1 cellular context compared by ENCODE assay signal in the genomic region with DNA sequence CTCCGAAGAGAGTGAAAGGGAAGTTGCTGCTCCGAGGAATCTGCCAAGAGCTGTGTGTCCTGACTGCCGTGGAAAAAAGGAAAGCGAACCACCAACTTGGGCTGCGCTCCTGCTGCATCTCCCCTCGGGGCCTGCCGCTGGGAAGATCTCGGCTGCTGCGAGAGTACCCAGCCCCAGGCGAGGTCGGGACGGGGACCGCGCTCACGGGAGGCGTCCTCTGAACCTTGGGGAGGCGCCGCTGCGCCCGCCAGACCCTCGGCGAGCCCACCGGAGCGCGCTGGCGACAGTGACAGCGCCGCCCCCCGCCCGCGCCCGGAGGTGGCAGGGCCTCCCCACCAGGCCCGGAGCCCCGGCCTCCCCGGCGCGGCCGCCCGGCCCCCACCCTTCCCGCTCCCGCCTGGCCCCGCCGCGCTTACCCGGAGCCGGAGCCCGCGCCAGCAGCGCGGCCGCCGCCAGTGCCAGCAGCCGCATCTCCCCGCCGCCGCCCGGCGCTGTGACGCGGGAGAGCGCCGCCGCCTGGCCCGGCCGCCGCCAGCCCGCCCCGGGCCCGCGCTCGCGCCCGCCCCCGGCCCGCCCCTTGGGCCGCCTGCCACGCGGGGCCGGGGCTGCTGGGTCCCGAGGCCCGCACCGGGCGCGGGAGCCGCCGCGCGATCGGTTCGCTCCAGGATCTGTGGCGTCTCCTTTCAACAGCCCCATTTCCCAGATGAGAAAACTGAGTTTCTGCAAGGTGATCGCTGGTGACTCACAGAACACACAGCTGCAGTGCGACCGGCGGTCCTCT.
TF ChIP-seq lines count a peak whose summit lies in the region.

A gene with protein sequence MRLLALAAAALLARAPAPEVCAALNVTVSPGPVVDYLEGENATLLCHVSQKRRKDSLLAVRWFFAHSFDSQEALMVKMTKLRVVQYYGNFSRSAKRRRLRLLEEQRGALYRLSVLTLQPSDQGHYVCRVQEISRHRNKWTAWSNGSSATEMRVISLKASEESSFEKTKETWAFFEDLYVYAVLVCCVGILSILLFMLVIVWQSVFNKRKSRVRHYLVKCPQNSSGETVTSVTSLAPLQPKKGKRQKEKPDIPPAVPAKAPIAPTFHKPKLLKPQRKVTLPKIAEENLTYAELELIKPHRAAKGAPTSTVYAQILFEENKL (minus strand): TSS at position 508 of the 781 bp plus-strand sequence. CDS start 37 bp downstream, at position 471.

TF ChIP-seq in K562, 482 proteins besides CTCF, POLR2A, EP300 and RAD21 (continued from another document and continues in another):
- TF ChIP-seq, protein P1, sequence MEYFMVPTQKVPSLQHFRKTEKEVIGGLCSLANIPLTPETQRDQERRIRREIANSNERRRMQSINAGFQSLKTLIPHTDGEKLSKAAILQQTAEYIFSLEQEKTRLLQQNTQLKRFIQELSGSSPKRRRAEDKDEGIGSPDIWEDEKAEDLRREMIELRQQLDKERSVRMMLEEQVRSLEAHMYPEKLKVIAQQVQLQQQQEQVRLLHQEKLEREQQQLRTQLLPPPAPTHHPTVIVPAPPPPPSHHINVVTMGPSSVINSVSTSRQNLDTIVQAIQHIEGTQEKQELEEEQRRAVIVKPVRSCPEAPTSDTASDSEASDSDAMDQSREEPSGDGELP (CRISPR knock-in tag; IDR thresholded peaks at IDR 0.05; ENCODE audit: borderline replicate concordance) = 0 out of 2 replicates have a peak, but pooled peaks have one; percentile 38
- TF ChIP-seq NFIC (IDR thresholded peaks at IDR 0.05) = peak; percentile 34; the same call in 1 of the 2 replicates
- no peak for TF ChIP-seq HNRNPK (IDR thresholded peaks at IDR 0.05; ENCODE audit: low read depth, low read length, poor library complexity, severe bottlenecking)
- TF ChIP-seq ZBTB9 (CRISPR knock-in tag; IDR thresholded peaks at IDR 0.05) = no peak
- no peak for TF ChIP-seq JUNB (CRISPR knock-in tag; conservative IDR thresholded peaks at IDR 0.05)
- no peak for TF ChIP-seq HNRNPH1 (optimal IDR thresholded peaks at IDR 0.05; ENCODE audit: low read depth, low read length)
- TF ChIP-seq MEF2D (tag; conservative IDR thresholded peaks at IDR 0.05; ENCODE audit: low read depth) = no peak
- no peak for TF ChIP-seq ZNF551 (CRISPR knock-in tag; IDR thresholded peaks at IDR 0.05)
- peak; percentile 79; the same call in 1 of the 2 replicates for TF ChIP-seq HDAC2 (IDR thresholded peaks at IDR 0.05)
- no peak for TF ChIP-seq KDM4B (IDR thresholded peaks at IDR 0.05; ENCODE audit: borderline replicate concordance in 2 of 2, low read depth in 1 of 2)
- TF ChIP-seq MYNN (IDR thresholded peaks at IDR 0.05) = no peak
- no peak for TF ChIP-seq MYNN (CRISPR knock-in tag; IDR thresholded peaks at IDR 0.05)
- TF ChIP-seq RBM39 (optimal IDR thresholded peaks at IDR 0.05; ENCODE audit: low read depth, low read length) = no peak
- TF ChIP-seq CBFB (CRISPR knock-in tag; IDR thresholded peaks at IDR 0.05) = no peak
- TF ChIP-seq ZNF12 (CRISPR knock-in tag; IDR thresholded peaks at IDR 0.05) = no peak
- TF ChIP-seq ZNF197 (CRISPR knock-in tag; IDR thresholded peaks at IDR 0.05; ENCODE audit: low read depth) = no peak
- TF ChIP-seq RBBP5 (IDR thresholded peaks at IDR 0.05; ENCODE audit: borderline replicate concordance, insufficient read depth, low read length, poor library complexity, severe bottlenecking) = peak; percentile 83
- peak; percentile 85 for TF ChIP-seq ZBTB17 (CRISPR knock-in tag; IDR thresholded peaks at IDR 0.05)
- peak; percentile 14; the same call in 1 of the 2 replicates for TF ChIP-seq HCFC1 (IDR thresholded peaks at IDR 0.05; ENCODE audit: low read depth, low read length)
- no peak for TF ChIP-seq HINFP (tag; conservative IDR thresholded peaks at IDR 0.05; ENCODE audit: low read depth)
- TF ChIP-seq, protein P2, sequence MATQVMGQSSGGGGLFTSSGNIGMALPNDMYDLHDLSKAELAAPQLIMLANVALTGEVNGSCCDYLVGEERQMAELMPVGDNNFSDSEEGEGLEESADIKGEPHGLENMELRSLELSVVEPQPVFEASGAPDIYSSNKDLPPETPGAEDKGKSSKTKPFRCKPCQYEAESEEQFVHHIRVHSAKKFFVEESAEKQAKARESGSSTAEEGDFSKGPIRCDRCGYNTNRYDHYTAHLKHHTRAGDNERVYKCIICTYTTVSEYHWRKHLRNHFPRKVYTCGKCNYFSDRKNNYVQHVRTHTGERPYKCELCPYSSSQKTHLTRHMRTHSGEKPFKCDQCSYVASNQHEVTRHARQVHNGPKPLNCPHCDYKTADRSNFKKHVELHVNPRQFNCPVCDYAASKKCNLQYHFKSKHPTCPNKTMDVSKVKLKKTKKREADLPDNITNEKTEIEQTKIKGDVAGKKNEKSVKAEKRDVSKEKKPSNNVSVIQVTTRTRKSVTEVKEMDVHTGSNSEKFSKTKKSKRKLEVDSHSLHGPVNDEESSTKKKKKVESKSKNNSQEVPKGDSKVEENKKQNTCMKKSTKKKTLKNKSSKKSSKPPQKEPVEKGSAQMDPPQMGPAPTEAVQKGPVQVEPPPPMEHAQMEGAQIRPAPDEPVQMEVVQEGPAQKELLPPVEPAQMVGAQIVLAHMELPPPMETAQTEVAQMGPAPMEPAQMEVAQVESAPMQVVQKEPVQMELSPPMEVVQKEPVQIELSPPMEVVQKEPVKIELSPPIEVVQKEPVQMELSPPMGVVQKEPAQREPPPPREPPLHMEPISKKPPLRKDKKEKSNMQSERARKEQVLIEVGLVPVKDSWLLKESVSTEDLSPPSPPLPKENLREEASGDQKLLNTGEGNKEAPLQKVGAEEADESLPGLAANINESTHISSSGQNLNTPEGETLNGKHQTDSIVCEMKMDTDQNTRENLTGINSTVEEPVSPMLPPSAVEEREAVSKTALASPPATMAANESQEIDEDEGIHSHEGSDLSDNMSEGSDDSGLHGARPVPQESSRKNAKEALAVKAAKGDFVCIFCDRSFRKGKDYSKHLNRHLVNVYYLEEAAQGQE (CRISPR knock-in tag; IDR thresholded peaks at IDR 0.05; ENCODE audit: low read depth) = no peak
- TF ChIP-seq ZC3H4 (CRISPR knock-in tag; IDR thresholded peaks at IDR 0.05; ENCODE audit: borderline replicate concordance) = no peak
- TF ChIP-seq ADNP (tag; IDR thresholded peaks at IDR 0.05) = peak; percentile 97
- TF ChIP-seq ZNF224 (CRISPR knock-in tag; IDR thresholded peaks at IDR 0.05) = no peak
- no peak for TF ChIP-seq ZNF699 (CRISPR knock-in tag; IDR thresholded peaks at IDR 0.05; ENCODE audit: insufficient replicate concordance)
- TF ChIP-seq KLF6 (CRISPR knock-in tag; IDR thresholded peaks at IDR 0.05; ENCODE audit: borderline replicate concordance) = no peak
- peak; percentile 95 for TF ChIP-seq BCOR (IDR thresholded peaks at IDR 0.05)
- no peak for TF ChIP-seq CBX5 (IDR thresholded peaks at IDR 0.05; ENCODE audit: borderline replicate concordance, low read depth)
- no peak for TF ChIP-seq HDAC8 (tag; IDR thresholded peaks at IDR 0.05)
- no peak for TF ChIP-seq ZBTB11 (CRISPR knock-in tag; IDR thresholded peaks at IDR 0.05)
- TF ChIP-seq OTX1 (CRISPR knock-in tag; IDR thresholded peaks at IDR 0.05) = no peak
- no peak for TF ChIP-seq RNF219 (CRISPR knock-in tag; IDR thresholded peaks at IDR 0.05)
- TF ChIP-seq PHTF2 (CRISPR knock-in tag; IDR thresholded peaks at IDR 0.05) = no peak
- TF ChIP-seq POLR3A (IDR thresholded peaks at IDR 0.05; ENCODE audit: borderline replicate concordance, extremely low read depth, insufficient read depth, insufficient read length) = no peak
- TF ChIP-seq KLF13 (tag; IDR thresholded peaks at IDR 0.05; ENCODE audit: borderline replicate concordance, low read depth) = no peak
- TF ChIP-seq CCNT2 (IDR thresholded peaks at IDR 0.05; ENCODE audit: borderline replicate concordance, extremely low read depth, insufficient read length, low read depth, low read length) = peak; percentile 28
- TF ChIP-seq, protein P3, sequence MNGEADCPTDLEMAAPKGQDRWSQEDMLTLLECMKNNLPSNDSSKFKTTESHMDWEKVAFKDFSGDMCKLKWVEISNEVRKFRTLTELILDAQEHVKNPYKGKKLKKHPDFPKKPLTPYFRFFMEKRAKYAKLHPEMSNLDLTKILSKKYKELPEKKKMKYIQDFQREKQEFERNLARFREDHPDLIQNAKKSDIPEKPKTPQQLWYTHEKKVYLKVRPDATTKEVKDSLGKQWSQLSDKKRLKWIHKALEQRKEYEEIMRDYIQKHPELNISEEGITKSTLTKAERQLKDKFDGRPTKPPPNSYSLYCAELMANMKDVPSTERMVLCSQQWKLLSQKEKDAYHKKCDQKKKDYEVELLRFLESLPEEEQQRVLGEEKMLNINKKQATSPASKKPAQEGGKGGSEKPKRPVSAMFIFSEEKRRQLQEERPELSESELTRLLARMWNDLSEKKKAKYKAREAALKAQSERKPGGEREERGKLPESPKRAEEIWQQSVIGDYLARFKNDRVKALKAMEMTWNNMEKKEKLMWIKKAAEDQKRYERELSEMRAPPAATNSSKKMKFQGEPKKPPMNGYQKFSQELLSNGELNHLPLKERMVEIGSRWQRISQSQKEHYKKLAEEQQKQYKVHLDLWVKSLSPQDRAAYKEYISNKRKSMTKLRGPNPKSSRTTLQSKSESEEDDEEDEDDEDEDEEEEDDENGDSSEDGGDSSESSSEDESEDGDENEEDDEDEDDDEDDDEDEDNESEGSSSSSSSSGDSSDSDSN (IDR thresholded peaks at IDR 0.05; ENCODE audit: borderline replicate concordance in 1 of 2, low read depth in 2 of 2, low read length in 2 of 2) = peak in 1 of 2 experiments; percentile 58; a peak in 2 of 4 replicates
- no peak for TF ChIP-seq NONO (IDR thresholded peaks at IDR 0.05; ENCODE audit: low read depth in 2 of 2, low read length in 1 of 2)
- TF ChIP-seq KAT7 (CRISPR knock-in tag; IDR thresholded peaks at IDR 0.05; ENCODE audit: borderline replicate concordance) = no peak
- TF ChIP-seq XRCC3 (IDR thresholded peaks at IDR 0.05) = no peak
- no peak for TF ChIP-seq XRCC4 (IDR thresholded peaks at IDR 0.05; ENCODE audit: extremely low read depth, insufficient read depth, insufficient read length)
- TF ChIP-seq ZNF395 (CRISPR knock-in tag; IDR thresholded peaks at IDR 0.05) = no peak; the same call in 1 of the 2 replicates
- peak; percentile 69; the same call in 1 of the 2 replicates for TF ChIP-seq FOSL1 (tag; conservative IDR thresholded peaks at IDR 0.05)
